In the genomic region with DNA sequence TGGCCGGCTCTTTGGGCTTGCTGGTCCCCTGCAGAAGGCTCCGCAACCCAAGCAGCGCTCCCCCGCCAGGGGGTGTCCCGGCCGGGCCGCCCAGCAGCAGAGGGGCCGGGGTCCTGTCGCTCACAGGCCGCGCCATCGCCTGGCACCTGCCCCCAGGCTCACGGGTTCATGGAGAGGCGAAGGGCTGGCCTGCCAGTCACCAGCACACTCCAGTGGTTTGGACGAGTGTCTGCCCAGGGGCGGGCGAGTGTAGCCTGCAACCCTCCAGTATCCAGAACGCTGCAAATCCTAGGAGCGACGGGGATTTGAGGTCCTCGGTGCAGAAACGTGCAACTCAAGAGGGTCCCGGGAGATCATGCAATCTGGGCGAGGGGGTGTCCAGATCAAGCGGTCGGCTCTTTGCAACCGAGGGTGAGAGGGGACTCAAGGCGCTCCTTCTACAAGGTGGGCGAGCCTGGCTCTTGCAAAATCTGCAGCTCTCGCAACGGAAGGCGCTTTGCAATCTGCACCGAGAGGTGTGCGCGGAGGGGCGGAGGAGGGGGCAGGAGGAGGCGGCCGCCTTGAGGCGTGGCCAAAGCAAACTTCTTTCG, we compare ENCODE assay signal across 8 cellular contexts. TPM values are rescaled to one million over a fixed set of nuclear protein-coding genes. Genes with fewer than 3 reads are reported as not detected.
A peak's percentile ranks its signal among the peaks of the same experiment; 100 is the strongest.
DNase-seq lines count a peak whose midpoint lies in the region; FAIRE-seq and TF ChIP-seq lines count a peak whose summit lies in the region.

DBP (minus strand) TSS at position 521 of the 590 bp plus-strand sequence; CDS start at position 136, 385 bp downstream.

- H3K4me3 ChIP-seq in astrocyte (ENCODE audit: insufficient read depth, low read depth, low read length) = peak within 1 kb of the TSS; percentile 64
- H3K4me3 ChIP-seq in kidney epithelial cell (ENCODE audit: low read depth, low read length) = peak within 1 kb of the TSS; percentile 56
- H3K4me3 ChIP-seq in stomach smooth muscle (ENCODE audit: low read length in 2 of 2) = peak within 1 kb of the TSS; percentile 76 to 93

- peaks cover 3% of the 10 kb centered on the region for H3K4me1 Mint-ChIP-seq in astrocyte (ENCODE audit: low read depth, unreplicated experiment)

- no peak for TF ChIP-seq POLR2A in GM12892 (IDR thresholded peaks at IDR 0.05; ENCODE audit: low read depth, low read length)

- no peak for FAIRE-seq in astrocyte (lab: Jason Lieb, UNC)
- FAIRE-seq in GM12892 (lab: Jason Lieb, UNC) = no peak

- H3K9me3 ChIP-seq in astrocyte (ENCODE audit: insufficient read depth, low read depth, low read length) (no peaks in the 10 kb centered on the region), stomach smooth muscle (ENCODE audit: control insufficient read depth in 2 of 2, low read length in 2 of 2) (no peaks in the 10 kb centered on the region)

- H3K27me3 Mint-ChIP-seq in astrocyte (ENCODE audit: low read depth, unreplicated experiment) = peaks cover 5% of the 10 kb centered on the region

- H3K4me1 ChIP-seq in astrocyte (ENCODE audit: insufficient read depth, low read length) = peaks cover 34% of the 10 kb centered on the region
- peaks cover 46% of the 10 kb centered on the region for H3K4me1 ChIP-seq in stomach smooth muscle (ENCODE audit: control insufficient read depth, insufficient read depth, low read length)

- H3K27ac ChIP-seq in astrocyte (ENCODE audit: low read depth, low read length) = peak within 1 kb of the TSS; percentile 42
- peak within 1 kb of the TSS; percentile 98 for H3K27ac ChIP-seq in stomach smooth muscle (ENCODE audit: low read length)

- peak within 1 kb of the TSS; percentile 88 for H3K4me2 ChIP-seq in astrocyte (ENCODE audit: low read length)

- no peaks in the 10 kb centered on the region for H3K79me2 ChIP-seq in astrocyte (ENCODE audit: insufficient read depth, low read length)

- H3K9me3 Mint-ChIP-seq in astrocyte (ENCODE audit: unreplicated experiment) = no peaks in the 10 kb centered on the region

- DNase-seq in activated effector memory CD4-positive, alpha-beta T cell treated with anti-CD3 and anti-CD28 coated beads, Interleukin-2, amount 50 U/mL, for 16 hours = peak; percentile 80
- no peak for DNase-seq in activated effector memory CD4-positive, alpha-beta T cell treated with Interleukin-2 at 50 U/mL for 16 hours
- DNase-seq in NCI-H146 treated with DMSO at 0.1 percent for 48 hours (lab: John Stamatoyannopoulos, UW; ENCODE audit: unreplicated experiment) = peak; percentile 38
- DNase-seq in astrocyte (ENCODE audit: low read depth) = no peak
- DNase-seq in kidney epithelial cell (ENCODE audit: low read depth) = no peak
- no peak for DNase-seq in kidney tubule cell (ENCODE audit: low spot score)
- DNase-seq in GM12892 (ENCODE audit: insufficient read length) = no peak

- peak within 1 kb of the TSS; percentile 88 for H2AFZ ChIP-seq in astrocyte (ENCODE audit: low read depth, low read length)

- no peaks in the 10 kb centered on the region for H3K36me3 Mint-ChIP-seq in astrocyte (ENCODE audit: low read depth, unreplicated experiment)

- no peak for TF ChIP-seq CTCF in astrocyte (IDR thresholded peaks at IDR 0.05; ENCODE audit: insufficient read depth, low read depth, low read length)
- TF ChIP-seq CTCF in kidney epithelial cell (IDR thresholded peaks at IDR 0.05; ENCODE audit: insufficient read depth, low read length, poor library complexity, severe bottlenecking) = peak; percentile 18

- H3K9ac ChIP-seq in astrocyte (ENCODE audit: low read length) (peak within 1 kb of the TSS; percentile 80), stomach smooth muscle (ENCODE audit: low read length in 2 of 2) (peak within 1 kb of the TSS; percentile 80 to 94)

- H4K20me1 ChIP-seq in astrocyte (ENCODE audit: insufficient read depth, low read length) = no peaks in the 10 kb centered on the region

- peak within 1 kb of the TSS; percentile 99 for H3K27ac Mint-ChIP-seq in astrocyte (ENCODE audit: unreplicated experiment)

- H3K27me3 ChIP-seq in astrocyte (ENCODE audit: insufficient read depth, low read length) (peaks cover 3% of the 10 kb centered on the region), kidney epithelial cell (ENCODE audit: control insufficient read depth, insufficient read depth, low read length) (peaks cover 3% of the 10 kb centered on the region), stomach smooth muscle (ENCODE audit: control insufficient read depth in 1 of 2, insufficient read depth in 2 of 2, low read length in 2 of 2) (no peaks in the 10 kb centered on the region)

- peak within 1 kb of the TSS; percentile 83 for H3K4me3 Mint-ChIP-seq in astrocyte (ENCODE audit: unreplicated experiment)

- H3K36me3 ChIP-seq in astrocyte (ENCODE audit: insufficient read depth, low read length) = no peaks in the 10 kb centered on the region
- no peaks in the 10 kb centered on the region for H3K36me3 ChIP-seq in kidney epithelial cell (ENCODE audit: control insufficient read depth, insufficient read depth, low read length)
- peaks cover 0 to 10% of the 10 kb centered on the region in 2 donors for H3K36me3 ChIP-seq in stomach smooth muscle (ENCODE audit: control insufficient read depth in 2 of 2, insufficient read depth in 2 of 2, low read length in 2 of 2)

RNA-seq across cellular contexts. Expression of gene DBP, which starts in this region (rescaled TPM):
- total RNA-seq in astrocyte (1.2 and 1.5 TPM in 2 replicates), kidney epithelial cell (1.6 and 3.4 TPM in 2 replicates)
- polyA plus RNA-seq in GM12892 (2012; ENCODE audit: missing spikeins) = 8.0 TPM

Comparison
In these comparisons a context has a peak if more than half of its experiments do, and no peak if none do; other contexts are left out.
1. DNase-seq: peak in activated effector memory CD4-positive, alpha-beta T cell treated with anti-CD3 and anti-CD28 coated beads, Interleukin-2, amount 50 U/mL, for 16 hours (single experiment) and NCI-H146 treated with DMSO at 0.1 percent for 48 hours (single experiment); none in activated effector memory CD4-positive, alpha-beta T cell treated with Interleukin-2 at 50 U/mL for 16 hours (single experiment), astrocyte (single experiment), kidney epithelial cell (single experiment), kidney tubule cell (single experiment) and GM12892 (single experiment).
2. Peak in every context shown above with its lines, with median percentiles within 50 percentile points of each other: H3K4me3 ChIP-seq.